ENCODE assay signal across 10 cellular contexts in the genomic region with DNA sequence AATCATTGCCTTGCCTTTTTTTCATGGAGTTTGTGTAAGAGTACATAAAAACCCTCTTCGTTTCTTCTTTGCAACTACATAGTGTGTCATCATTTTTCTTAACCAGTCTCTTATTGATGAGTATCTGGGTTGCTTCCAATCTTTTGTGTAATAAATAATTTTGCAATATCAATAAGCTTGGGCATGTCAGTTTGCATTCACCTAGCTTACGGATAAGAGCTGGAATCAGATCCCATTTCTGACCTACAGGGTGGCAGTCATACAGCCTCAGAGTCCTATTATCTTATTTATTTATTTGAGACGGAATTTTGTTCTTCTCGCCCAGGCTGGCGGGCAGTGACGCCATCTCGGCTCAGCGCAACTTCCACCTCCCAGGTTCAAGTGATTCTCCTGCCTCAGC.
"Had no signal": no experiment of that assay in that cellular context is flagged by ENCODE, and none has a peak within 500 bp of the region (broad histone marks: within the 10 kb centered on the region; RNA-seq: fewer than 3 reads in every experiment).

No MANE protein-coding gene starts in this region.

- H3K9me3 Mint-ChIP-seq: activated CD4-positive, alpha-beta memory T cell treated with anti-CD3 and anti-CD28 coated beads, Interleukin-2, amount 10 ng/mL, durations not matched to agents 7 days and 5 days had no signal

- H3K4me3 Mint-ChIP-seq: activated CD4-positive, alpha-beta memory T cell treated with anti-CD3 and anti-CD28 coated beads, Interleukin-2, amount 10 ng/mL, durations not matched to agents 7 days and 5 days; activated CD4-positive, alpha-beta T cell treated with anti-CD3 and anti-CD28 coated beads for 36 hours had no signal

- H3K9me3 ChIP-seq: esophagus squamous epithelium had no signal

- ATAC-seq: activated CD4-positive, alpha-beta T cell treated with anti-CD3 and anti-CD28 coated beads for 36 hours; left cardiac atrium had no signal

- H3K27ac Mint-ChIP-seq: activated CD4-positive, alpha-beta memory T cell treated with anti-CD3 and anti-CD28 coated beads, Interleukin-2, amount 10 ng/mL, durations not matched to agents 7 days and 5 days; activated CD4-positive, alpha-beta T cell treated with anti-CD3 and anti-CD28 coated beads for 36 hours had no signal

- H3K36me3 ChIP-seq: esophagus squamous epithelium had no signal

- H3K27me3 ChIP-seq: esophagus squamous epithelium had no signal

- H3K4me3 ChIP-seq: esophagus squamous epithelium had no signal

- H3K27ac ChIP-seq: WERI-Rb-1 had no signal

- H3K27me3 Mint-ChIP-seq: activated CD4-positive, alpha-beta memory T cell treated with anti-CD3 and anti-CD28 coated beads, Interleukin-2, amount 10 ng/mL, durations not matched to agents 7 days and 5 days; activated CD4-positive, alpha-beta T cell treated with anti-CD3 and anti-CD28 coated beads for 36 hours had no signal

- DNase-seq: activated CD4-positive, alpha-beta memory T cell treated with anti-CD3 and anti-CD28 coated beads, Interleukin-2, amount 10 ng/mL, durations not matched to agents 7 days and 5 days; activated CD4-positive, alpha-beta T cell treated with anti-CD3 and anti-CD28 coated beads for 36 hours; activated naive CD4-positive, alpha-beta T cell treated with anti-CD3 and anti-CD28 coated beads, Interleukin-2, amount 50 U/mL, for 16 hours; esophagus squamous epithelium; foreskin fibroblast; left cardiac atrium; mesenchymal stem cell; stimulated activated CD4-positive, alpha-beta T cell treated with anti-CD3 and anti-CD28 coated beads, Interleukin-4, amount 100 ng/mL, for 1 hour; T-helper 1 cell; WERI-Rb-1 had no signal
